1 cellular context compared by ENCODE assay signal in genomic region chr2:33478968-33479691, GRCh38.
TF ChIP-seq lines count a peak whose summit lies in the region.

No MANE protein-coding gene starts in this region.

TF ChIP-seq in endothelial cell of umbilical vein, 7 proteins besides CTCF, POLR2A, EP300 and RAD21 (continued from another document):
- TF ChIP-seq, protein P1, sequence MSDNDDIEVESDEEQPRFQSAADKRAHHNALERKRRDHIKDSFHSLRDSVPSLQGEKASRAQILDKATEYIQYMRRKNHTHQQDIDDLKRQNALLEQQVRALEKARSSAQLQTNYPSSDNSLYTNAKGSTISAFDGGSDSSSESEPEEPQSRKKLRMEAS (IDR thresholded peaks at IDR 0.05; ENCODE audit: insufficient read depth, insufficient read length), result no peak
- TF ChIP-seq GATA2 (IDR thresholded peaks at IDR 0.05; ENCODE audit: insufficient read depth, insufficient read length, low read depth, low read length), result no peak
